In genomic region chr10:59724098-59724938, GRCh38 we compare ENCODE assay signal across 18 cellular contexts. TPM values are rescaled to one million over a fixed set of nuclear protein-coding genes. Genes with fewer than 3 reads are reported as not detected.
"Had no signal": no experiment of that assay in that cellular context is flagged by ENCODE, and none has a peak within 500 bp of the region (broad histone marks: within the 10 kb centered on the region; RNA-seq: fewer than 3 reads in every experiment).

No MANE protein-coding gene starts in this region.

- H3K4me3 ChIP-seq: esophagus squamous epithelium, right lobe of liver, suprapubic skin had no signal

- H3K9me3 ChIP-seq: esophagus squamous epithelium, neutrophil, right lobe of liver, suprapubic skin had no signal

- H3K27ac ChIP-seq: esophagus squamous epithelium, neutrophil, right lobe of liver, suprapubic skin had no signal

- H3K27me3 ChIP-seq: esophagus squamous epithelium, neutrophil, right lobe of liver, suprapubic skin had no signal

- DNase-seq: activated CD4-positive, alpha-beta T cell treated with anti-CD3 and anti-CD28 coated beads for 1 hour; activated CD4-positive, alpha-beta T cell treated with anti-CD3 and anti-CD28 coated beads, Interleukin-2, amount 50 U/mL, for 48 hours; activated CD8-positive, alpha-beta memory T cell treated with anti-CD3 and anti-CD28 coated beads, Interleukin-2, amount 10 ng/mL, durations not matched to agents 7 days and 5 days; activated gamma-delta T cell; activated T-cell treated with anti-CD3 and anti-CD28 coated beads, Interleukin-2, amount 50 U/mL, for 24 hours; cerebellar nuclear complex; esophagus squamous epithelium; foreskin fibroblast; head of caudate nucleus; naive thymus-derived CD8-positive, alpha-beta T cell; right lobe of liver; stimulated activated CD4-positive, alpha-beta T cell treated with anti-CD3 and anti-CD28 coated beads, Interleukin-2, amount 100 ng/mL, for 48 hours; stimulated activated naive CD4-positive, alpha-beta T cell treated with Interleukin-2 at 50 U/mL for 16 hours; T-helper 9 cell had no signal

- H3K4me1 ChIP-seq: esophagus squamous epithelium, right lobe of liver, suprapubic skin had no signal

- H3K36me3 ChIP-seq: esophagus squamous epithelium, neutrophil, right lobe of liver, suprapubic skin had no signal

- ATAC-seq: activated CD8-positive, alpha-beta memory T cell treated with anti-CD3 and anti-CD28 coated beads, Interleukin-2, amount 10 ng/mL, durations not matched to agents 7 days and 5 days; left lobe of liver; naive thymus-derived CD8-positive, alpha-beta T cell; right lobe of liver had no signal

RNA-seq across cellular contexts. Expression of gene SLC16A9, which starts 14.7 kb away (rescaled TPM):
- total RNA-seq: naive thymus-derived CD8-positive, alpha-beta T cell had no signal

RNA-seq across cellular contexts. Expression of gene MRLN, which starts 28.9 kb away (rescaled TPM):
- total RNA-seq: activated CD8-positive, alpha-beta memory T cell treated with anti-CD3 and anti-CD28 coated beads, Interleukin-2, amount 10 ng/mL, durations not matched to agents 7 days and 5 days; esophagus squamous epithelium; left lobe of liver; mesenteric fat pad; naive thymus-derived CD8-positive, alpha-beta T cell; right lobe of liver; suprapubic skin had no signal
